5 cellular contexts compared by ENCODE assay signal in the genomic region with DNA sequence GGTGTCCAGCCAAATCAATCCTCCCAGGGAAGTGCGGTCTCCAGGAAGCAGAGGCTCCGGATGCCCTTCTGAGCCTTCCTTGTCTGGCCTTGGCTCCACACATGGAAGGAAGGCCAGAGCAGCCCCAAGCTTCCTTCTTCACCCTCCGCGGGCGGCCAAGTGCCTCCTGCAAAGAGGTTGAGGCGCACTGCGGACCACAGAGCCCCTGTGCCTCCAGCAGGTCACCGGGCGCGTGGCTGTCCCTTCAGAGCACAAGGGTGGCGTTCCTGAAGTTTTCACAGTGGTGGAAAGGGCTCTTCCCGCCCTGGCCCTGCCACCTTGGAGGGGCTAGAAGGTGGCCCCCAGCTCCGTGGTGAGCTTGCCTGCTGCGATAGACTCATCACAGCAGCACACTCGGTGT.
"Had no signal": no experiment of that assay in that cellular context is flagged by ENCODE, and none has a peak within 500 bp of the region (broad histone marks: within the 10 kb centered on the region; RNA-seq: fewer than 3 reads in every experiment).

No MANE protein-coding gene starts in this region.

- H3K4me3 ChIP-seq: GM23338, K562 had no signal

- H2AFZ ChIP-seq: GM23338 had no signal

- DNase-seq: H9, HCEC 1CT, IMR-90 had no signal

- H3K27ac Mint-ChIP-seq: GM23338, H9 had no signal

- H3K4me3 Mint-ChIP-seq: GM23338, H9 had no signal

- H3K9me3 Mint-ChIP-seq: H9 had no signal

- H3K4me1 Mint-ChIP-seq: GM23338, H9 had no signal

- H3K4me2 ChIP-seq: GM23338 had no signal

- ATAC-seq: GM23338, K562 had no signal
